In the genomic region with DNA sequence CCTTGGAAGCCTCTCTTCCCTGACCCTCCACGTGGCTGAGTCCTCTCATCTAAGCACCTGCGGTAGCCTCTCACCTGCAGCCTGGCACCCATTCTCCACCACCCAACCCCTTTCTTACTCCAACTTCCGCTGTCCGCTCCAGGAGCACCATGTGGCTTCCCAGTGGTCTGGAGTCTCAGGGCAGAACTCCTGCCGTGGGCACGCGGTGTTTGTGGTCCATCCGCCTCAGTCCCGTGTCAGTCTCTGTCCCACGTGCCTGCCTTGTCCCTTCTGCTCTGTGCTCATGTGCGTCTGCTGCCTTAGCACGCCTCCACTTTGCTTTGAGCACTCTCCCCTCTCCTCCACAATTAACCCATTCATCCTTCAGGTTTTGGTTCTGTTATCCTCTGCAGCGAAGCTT, we compare ENCODE assay signal across 25 cellular contexts. TPM values are rescaled to one million over a fixed set of nuclear protein-coding genes. Genes with fewer than 3 reads are reported as not detected.
DNase-seq lines count a peak whose midpoint lies in the region; FAIRE-seq and TF ChIP-seq lines count a peak whose summit lies in the region.
"Had no signal": no experiment of that assay in that cellular context is flagged by ENCODE, and none has a peak within 500 bp of the region (broad histone marks: within the 10 kb centered on the region; RNA-seq: fewer than 3 reads in every experiment).

No MANE protein-coding gene starts in this region.

- WGBS in H1 (ENCODE audit: extremely low coverage in 1 of 2, insufficient coverage in 1 of 2, insufficient read length in 1 of 2, insufficient replicate concordance in 2 of 2, low coverage in 1 of 2, low lambda C conversion rate in 2 of 2, missing lambda C conversion rate in 1 of 2), 2 experiments, result 88% methylated on average over 13 of the region's 13 CpGs; no CpG with 5 or more reads in 1 of the 2 experiments

- no peak overlapping the region for H3K14ac ChIP-seq in H1 (ENCODE audit: insufficient read length)

- DNase-seq in activated T-cell treated with anti-CD3 and anti-CD28 coated beads, Interleukin-2, amount 50 U/mL, for 24 hours, result no peak
- DNase-seq in activated T-cell treated with anti-CD3 and anti-CD28 coated beads for 4 hours (no peak), NT2/D1 (ENCODE audit: low read depth, low spot score) (no peak), H1 (ENCODE audit: low read depth in 1 of 2, low spot score in 2 of 2) (no peak), neural progenitor cell (ENCODE audit: low spot score) (no peak), GM12892 (ENCODE audit: insufficient read length) (no peak), NCI-H1417 (lab: John Stamatoyannopoulos, UW) (no peak)
- no peak for DNase-seq in activated CD4-positive, alpha-beta T cell treated with anti-CD3 and anti-CD28 coated beads for 1 hour
- DNase-seq: Calu3, DND-41, HFFc6, Kasumi-1, MV-4-11, NCI-H1105, NCI-H146, NCI-H1930, NCI-H2107, NCI-H446 treated with DMSO at 0.1 percent for 48 hours, NCI-H526, OCI-M1, Peyer's patch, SHP77 treated with DMSO at 0.1 percent for 48 hours had no signal

- no peak for TF ChIP-seq RAD21 in H1 (IDR thresholded peaks at IDR 0.05 in 1 of 2, conservative IDR thresholded peaks at IDR 0.05 in 1 of 2; ENCODE audit: low read depth in 2 of 2, low read length in 2 of 2)

- H3K79me2 ChIP-seq in H1 (ENCODE audit: control insufficient read depth in 1 of 2, insufficient read depth in 2 of 2, low read length in 2 of 2) (no peaks in the 10 kb centered on the region), neural progenitor cell (ENCODE audit: low read depth) (no peaks in the 10 kb centered on the region)

- H3F3A ChIP-seq in neural progenitor cell (ENCODE audit: low read depth), result peaks cover 6% of the 10 kb centered on the region

- no peak for TF ChIP-seq CTCF in H1 (IDR thresholded peaks at IDR 0.05; ENCODE audit: control extremely low read depth in 1 of 3, insufficient read depth in 1 of 3, low read depth in 1 of 3, low read length in 3 of 3)
- TF ChIP-seq CTCF in neural progenitor cell (IDR thresholded peaks at IDR 0.05), result no peak

- H2BK15ac ChIP-seq in H1 (ENCODE audit: low read length), result no peak overlapping the region; the same call in 1 of the 2 replicates

- TF ChIP-seq POLR2A in H1 (IDR thresholded peaks at IDR 0.05; ENCODE audit: control extremely low read depth in 1 of 2, low read depth in 2 of 2, low read length in 2 of 2), result no peak
- TF ChIP-seq POLR2A in GM12892 (IDR thresholded peaks at IDR 0.05; ENCODE audit: low read depth, low read length), result no peak

- no peaks in the 10 kb centered on the region for H3K79me1 ChIP-seq in H1 (ENCODE audit: low read depth, low read length)

- H3K36me3 Mint-ChIP-seq in activated T-cell treated with anti-CD3 and anti-CD28 coated beads, Interleukin-2, amount 50 U/mL, for 24 hours (ENCODE audit: low read depth), result peaks cover 7% of the 10 kb centered on the region
- peaks cover 6% of the 10 kb centered on the region for H3K36me3 Mint-ChIP-seq in neural progenitor cell

- H3K27me3 Mint-ChIP-seq in activated T-cell treated with anti-CD3 and anti-CD28 coated beads, Interleukin-2, amount 50 U/mL, for 24 hours, result no peaks in the 10 kb centered on the region
- peaks cover 2% of the 10 kb centered on the region for H3K27me3 Mint-ChIP-seq in neural progenitor cell (ENCODE audit: insufficient read depth, low read depth)

- H3K4me1 Mint-ChIP-seq in activated T-cell treated with anti-CD3 and anti-CD28 coated beads, Interleukin-2, amount 50 U/mL, for 24 hours (ENCODE audit: low read depth), result no peaks in the 10 kb centered on the region
- H3K4me1 Mint-ChIP-seq in neural progenitor cell, result peaks cover 32% of the 10 kb centered on the region

- POLR2A ChIA-PET in H1 (lab: Charles Lee; ENCODE audit: partially characterized antibody), result no interaction called here

- H2BK120ac ChIP-seq in H1 (replicated peaks; ENCODE audit: low read depth, low read length), result no peak overlapping the region

- H2AK5ac ChIP-seq in H1 (ENCODE audit: low read depth, low read length), result no peak overlapping the region

- no peak overlapping the region for H4K5ac ChIP-seq in H1 (ENCODE audit: insufficient read length, low read depth, low read length)

- H3K56ac ChIP-seq in H1 (replicated peaks; ENCODE audit: insufficient read length, low read depth, low read length), result no peak overlapping the region

- H3K27ac Mint-ChIP-seq in activated T-cell treated with anti-CD3 and anti-CD28 coated beads, Interleukin-2, amount 50 U/mL, for 24 hours, result peak overlapping the region; percentile 28
- H3K27ac Mint-ChIP-seq in neural progenitor cell, result no peak overlapping the region
- H3K27ac Mint-ChIP-seq: HFFc6 had no signal

- H2AFZ ChIP-seq in H1 (ENCODE audit: low read length) (no peak overlapping the region), neural progenitor cell (replicated peaks) (no peak overlapping the region)

- H3K23ac ChIP-seq in H1 (ENCODE audit: insufficient read length), result no peak overlapping the region

- peak overlapping the region; percentile 65; the same call in 1 of the 2 replicates for H2BK12ac ChIP-seq in H1 (ENCODE audit: low read depth, low read length)

- H3K4me3 ChIP-seq in NT2/D1 (ENCODE audit: insufficient read length, low read depth) (no peak overlapping the region), H1 (ENCODE audit: extremely low read depth in 1 of 4, insufficient read depth in 2 of 4, low read depth in 3 of 4, low read length in 4 of 4) (no peak overlapping the region), neural progenitor cell (no peak overlapping the region)
- H3K4me3 ChIP-seq: HAP-1, K562, Peyer's patch had no signal

- TF ChIP-seq EP300 in H1 (IDR thresholded peaks at IDR 0.05; ENCODE audit: borderline replicate concordance in 1 of 2, low read depth in 2 of 2, low read length in 2 of 2), result no peak

- no peak overlapping the region for H3K4ac ChIP-seq in H1 (replicated peaks; ENCODE audit: insufficient read length, low read depth, low read length)

- FAIRE-seq in H1 (lab: Jason Lieb, UNC), result no peak
- no peak for FAIRE-seq in GM12892 (lab: Jason Lieb, UNC)
- FAIRE-seq: HTR-8/SVneo, K562 had no signal

- CTCF ChIA-PET in H1 (lab: Charles Lee; ENCODE audit: partially characterized antibody), result no interaction called here

- H3K27me3 ChIP-seq in NT2/D1 (ENCODE audit: insufficient read depth, insufficient read length), result no peaks in the 10 kb centered on the region
- H3K27me3 ChIP-seq in H1 (replicated peaks in 1 of 4; ENCODE audit: control insufficient read depth in 3 of 4, extremely low read depth in 1 of 4, insufficient read depth in 3 of 4, low read length in 3 of 4), result no peaks in the 10 kb centered on the region
- no peaks in the 10 kb centered on the region for H3K27me3 ChIP-seq in neural progenitor cell
- H3K27me3 ChIP-seq: Peyer's patch had no signal

- H3K23me2 ChIP-seq in H1 (ENCODE audit: low read depth, low read length), result no peaks in the 10 kb centered on the region

- no peaks in the 10 kb centered on the region for H3K9me3 Mint-ChIP-seq in activated T-cell treated with anti-CD3 and anti-CD28 coated beads, Interleukin-2, amount 50 U/mL, for 24 hours
- no peaks in the 10 kb centered on the region for H3K9me3 Mint-ChIP-seq in neural progenitor cell
- H3K9me3 Mint-ChIP-seq: HFFc6 had no signal

- no peak overlapping the region; the same call in none of the 2 replicates for H2BK5ac ChIP-seq in H1 (ENCODE audit: low read depth, low read length)

- H3K18ac ChIP-seq in H1 (ENCODE audit: extremely low read depth, low read length), result peak overlapping the region; percentile 71

- no peak overlapping the region for H2BK20ac ChIP-seq in H1 (ENCODE audit: low read length)

- peaks cover 29% of the 10 kb centered on the region for H3K4me1 ChIP-seq in NT2/D1 (ENCODE audit: insufficient read depth, insufficient read length)
- H3K4me1 ChIP-seq in H1 (replicated peaks in 1 of 4; ENCODE audit: control insufficient read depth in 3 of 4, insufficient read depth in 4 of 4, low read length in 3 of 4), result peaks cover 0 to 21% (median 8%) of the 10 kb centered on the region in 4 experiments; a peak in 6 of 7 replicates
- peaks cover 17% of the 10 kb centered on the region for H3K4me1 ChIP-seq in neural progenitor cell
- H3K4me1 ChIP-seq: Peyer's patch had no signal

- H3K4me2 ChIP-seq in H1 (ENCODE audit: insufficient read depth in 1 of 2, low read depth in 2 of 2, low read length in 2 of 2) (no peak overlapping the region), neural progenitor cell (peak overlapping the region; percentile 54)

- no peak overlapping the region for H3K4me3 Mint-ChIP-seq in activated T-cell treated with anti-CD3 and anti-CD28 coated beads, Interleukin-2, amount 50 U/mL, for 24 hours
- peak overlapping the region; percentile 16 for H3K4me3 Mint-ChIP-seq in neural progenitor cell
- H3K4me3 Mint-ChIP-seq: HFFc6 had no signal

- no peak overlapping the region for H4K8ac ChIP-seq in H1 (ENCODE audit: extremely low read depth, insufficient read depth, low read length)

- no peak overlapping the region for H3K27ac ChIP-seq in H1 (ENCODE audit: low read depth, low read length)
- H3K27ac ChIP-seq in neural progenitor cell, result no peak overlapping the region
- H3K27ac ChIP-seq: Peyer's patch had no signal

- H4K91ac ChIP-seq in H1 (replicated peaks; ENCODE audit: insufficient read length, low read length), result peak overlapping the region; percentile 25

- H3K36me3 ChIP-seq in NT2/D1 (ENCODE audit: insufficient read depth, insufficient read length, low read length) (peaks cover 4% of the 10 kb centered on the region), H1 (ENCODE audit: control insufficient read depth in 2 of 4, insufficient read depth in 4 of 4, low read length in 3 of 4) (no peaks in the 10 kb centered on the region), neural progenitor cell (no peaks in the 10 kb centered on the region)
- H3K36me3 ChIP-seq: HAP-1, Peyer's patch had no signal

- H3K9me3 ChIP-seq in NT2/D1 (ENCODE audit: insufficient read depth, low read length), result no peaks in the 10 kb centered on the region
- H3K9me3 ChIP-seq in H1 (ENCODE audit: insufficient read depth in 2 of 2, low read depth in 1 of 2, low read length in 1 of 2), result no peaks in the 10 kb centered on the region
- no peaks in the 10 kb centered on the region for H3K9me3 ChIP-seq in neural progenitor cell (ENCODE audit: low read depth)
- H3K9me3 ChIP-seq: HAP-1, Peyer's patch had no signal

- H3K9ac ChIP-seq in NT2/D1 (ENCODE audit: insufficient read length, low read depth) (peak overlapping the region; percentile 46), H1 (replicated peaks in 1 of 4; ENCODE audit: extremely low read depth in 1 of 4, low read depth in 3 of 4, low read length in 3 of 4) (no peak overlapping the region; a peak in 1 of 7 replicates), neural progenitor cell (no peak overlapping the region)

- H4K20me1 ChIP-seq in H1 (replicated peaks in 1 of 2; ENCODE audit: control insufficient read depth in 1 of 2, insufficient read depth in 2 of 2, low read length in 2 of 2) (no peaks in the 10 kb centered on the region), neural progenitor cell (ENCODE audit: low read depth) (peaks cover 24% of the 10 kb centered on the region)

RNA-seq across cellular contexts. Expression of a gene that starts 49.7 kb away (rescaled TPM):
- 17.0 and 20.0 TPM in 2 replicates for total RNA-seq in H1 (2021; fragmentation: NEBNext Ultra II Directional; extraction: Animal tissue kit (Norgen Biotek cat#: 25700))
- polyA plus RNA-seq in H1 (2011; rRNA removed), result 7.9 and 10.3 TPM in 2 replicates
- 10.1 TPM for polyA plus RNA-seq in H1 (2011; cell fraction: cytosol; rRNA removed)
- 36.0 TPM for polyA plus RNA-seq in H1 (2011; cell fraction: nucleus; rRNA removed)
- 8.2 to 14.8 TPM (median 11.3 TPM) in 4 replicates for polyA plus RNA-seq in H1 (2012, experiment 1 of 2)
- 4.5 TPM for polyA plus RNA-seq in H1 (2012, experiment 2 of 2)
- 7.6 TPM for polyA plus RNA-seq in H1 (2013, experiment 1 of 2)
- 7.3 TPM for polyA plus RNA-seq in H1 (2013, experiment 2 of 2)
- polyA minus RNA-seq in H1 (2011; rRNA and poly(A)+ RNA removed), result 26.8 and 45.1 TPM in 2 replicates
- 11.4 TPM for polyA minus RNA-seq in H1 (2011; cell fraction: cytosol; rRNA and poly(A)+ RNA removed)
- 30.4 TPM for polyA minus RNA-seq in H1 (2011; cell fraction: nucleus; rRNA and poly(A)+ RNA removed)
- total RNA-seq in neural progenitor cell (ENCODE audit: low replicate concordance), result 10.0 and 20.9 TPM in 2 replicates
- 7.0 TPM for polyA plus RNA-seq in GM12892 (2012; ENCODE audit: missing spikeins)

RNA-seq across cellular contexts. Expression of a gene that starts 49.9 kb away (rescaled TPM):
- total RNA-seq in H1 (2021; fragmentation: NEBNext Ultra II Directional; extraction: Animal tissue kit (Norgen Biotek cat#: 25700)), result 125 and 126 TPM in 2 replicates
- polyA plus RNA-seq in H1 (2011; rRNA removed), result 89.3 and 122 TPM in 2 replicates
- polyA plus RNA-seq in H1 (2011; cell fraction: cytosol; rRNA removed), result 65.2 TPM
- 167 TPM for polyA plus RNA-seq in H1 (2011; cell fraction: nucleus; rRNA removed)
- polyA plus RNA-seq in H1 (2012, experiment 1 of 2), result 59.1 to 117 TPM (median 98.3 TPM) in 4 replicates
- polyA plus RNA-seq in H1 (2012, experiment 2 of 2), result 63.5 TPM
- polyA plus RNA-seq in H1 (2013, experiment 1 of 2), result 108 TPM
- polyA plus RNA-seq in H1 (2013, experiment 2 of 2), result 106 TPM
- polyA minus RNA-seq in H1 (2011; rRNA and poly(A)+ RNA removed), result 107 and 112 TPM in 2 replicates
- 97.3 TPM for polyA minus RNA-seq in H1 (2011; cell fraction: cytosol; rRNA and poly(A)+ RNA removed)
- 83.2 TPM for polyA minus RNA-seq in H1 (2011; cell fraction: nucleus; rRNA and poly(A)+ RNA removed)
- total RNA-seq in neural progenitor cell (ENCODE audit: low replicate concordance), result 60.9 and 117 TPM in 2 replicates
- 17.4 TPM for polyA plus RNA-seq in GM12892 (2012; ENCODE audit: missing spikeins)
